23 cellular contexts compared by ENCODE assay signal in genomic region chr10:124166431-124167125, GRCh38.
A peak's percentile ranks its signal among the peaks of the same experiment; 100 is the strongest.
DNase-seq lines count a peak whose midpoint lies in the region; ATAC-seq and TF ChIP-seq lines count a peak whose summit lies in the region.
"Had no signal": no experiment of that assay in that cellular context is flagged by ENCODE, and none has a peak within 500 bp of the region (broad histone marks: within the 10 kb centered on the region; RNA-seq: fewer than 3 reads in every experiment).

No MANE protein-coding gene starts in this region.

- H3K36me3 ChIP-seq in endodermal cell (ENCODE audit: control insufficient read depth, insufficient read depth, low read length) = no peaks in the 10 kb centered on the region
- no peaks in the 10 kb centered on the region for H3K36me3 ChIP-seq in neutrophil
- H3K36me3 ChIP-seq: BE2C had no signal

- no peaks in the 10 kb centered on the region for H3K4me1 Mint-ChIP-seq in endodermal cell
- H3K4me1 Mint-ChIP-seq: H9 had no signal

- no peaks in the 10 kb centered on the region for H3K4me1 ChIP-seq in endodermal cell (ENCODE audit: control insufficient read depth, insufficient read depth, low read length)
- no peaks in the 10 kb centered on the region for H3K4me1 ChIP-seq in neutrophil (ENCODE audit: control insufficient read depth in 1 of 2, insufficient read depth in 1 of 2, low read depth in 1 of 2, low read length in 1 of 2)
- H3K4me1 ChIP-seq: BE2C had no signal

- H3K9me3 ChIP-seq in endodermal cell (ENCODE audit: control insufficient read depth, low read length) = no peaks in the 10 kb centered on the region
- no peaks in the 10 kb centered on the region for H3K9me3 ChIP-seq in neutrophil
- H3K9me3 ChIP-seq: BE2C had no signal

- H3K27me3 ChIP-seq in endodermal cell (ENCODE audit: control insufficient read depth, insufficient read depth, low read length, poor library complexity, severe bottlenecking) (no peaks in the 10 kb centered on the region), neutrophil (peaks cover 2% of the 10 kb centered on the region)
- H3K27me3 ChIP-seq: BE2C had no signal

- TF ChIP-seq CTCF in endodermal cell (conservative IDR thresholded peaks at IDR 0.05) = no peak
- TF ChIP-seq CTCF in neutrophil (IDR thresholded peaks at IDR 0.05) = no peak

- H3K27ac ChIP-seq in endodermal cell (ENCODE audit: low read depth, low read length) (no peak overlapping the region), neutrophil (peak overlapping the region; percentile 46)
- H3K27ac ChIP-seq: 22Rv1, KMS-11 had no signal

- 90 to 91% methylated on average over 16 to 20 of the region's 20 CpGs for WGBS in endodermal cell (ENCODE audit: insufficient coverage in 1 of 2, insufficient read length in 1 of 2), 2 experiments

- no peaks in the 10 kb centered on the region for H3K9me3 Mint-ChIP-seq in endodermal cell

- no peak overlapping the region for H3K9ac ChIP-seq in endodermal cell (ENCODE audit: extremely low read depth, low read length, poor library complexity, severe bottlenecking)
- H3K9ac ChIP-seq: KMS-11 had no signal

- H3K4me3 ChIP-seq in endodermal cell (ENCODE audit: low read length) = no peak overlapping the region
- no peak overlapping the region for H3K4me3 ChIP-seq in neutrophil (ENCODE audit: low read depth in 1 of 2, low read length in 1 of 2)

- no peak for ATAC-seq in activated CD4-positive, CD25-positive, alpha-beta regulatory T cell treated with anti-CD3 and anti-CD28 coated beads, Interleukin-2, amount 50 U/mL, for 24 hours
- ATAC-seq in HG03045 (IDR thresholded peaks at IDR 0.05; ENCODE audit: unreplicated experiment) = no peak
- ATAC-seq in HG02852 (IDR thresholded peaks at IDR 0.05; ENCODE audit: unreplicated experiment) = no peak
- ATAC-seq: PC-3 had no signal

- H3K4me3 Mint-ChIP-seq in endodermal cell = no peak overlapping the region
- H3K4me3 Mint-ChIP-seq: H9 had no signal

- H3K36me3 Mint-ChIP-seq in endodermal cell (ENCODE audit: low read depth) = no peaks in the 10 kb centered on the region

- peaks cover 5% of the 10 kb centered on the region for H3K27me3 Mint-ChIP-seq in endodermal cell (ENCODE audit: insufficient read depth)

- peak; percentile 8 for DNase-seq in activated CD4-positive, CD25-positive, alpha-beta regulatory T cell treated with anti-CD3 and anti-CD28 coated beads, Interleukin-2, amount 50 U/mL, for 72 hours
- DNase-seq in endodermal cell = peak; percentile 24
- no peak for DNase-seq in activated CD4-positive, alpha-beta T cell treated with anti-CD3 and anti-CD28 coated beads, Interleukin-2, amount 50 U/mL, for 1 hour
- DNase-seq: ACHN; BE2C; Calu3; DMS79 treated with DMSO at 0.1 percent for 48 hours; MM.1S; NCI-H1417; NCI-H1694; NCI-H2029 treated with DMSO at 0.1 percent for 48 hours; NCI-H446 treated with DMSO at 0.1 percent for 48 hours; NCI-H526; NCI-H82; NK-92 treated with Interleukin-12 subunit alpha and Interleukin-12 subunit beta, amount 100 ng/mL, for 24 hours; PC-3 had no signal

- no peak overlapping the region for H3K27ac Mint-ChIP-seq in endodermal cell
- H3K27ac Mint-ChIP-seq: H9 had no signal
